Comparison of ENCODE assay signal across 18 cellular contexts in genomic region chr9:86600977-86601376, GRCh38.
A peak's percentile ranks its signal among the peaks of the same experiment; 100 is the strongest.
DNase-seq lines count a peak whose midpoint lies in the region; ATAC-seq and TF ChIP-seq lines count a peak whose summit lies in the region.
"Had no signal": no experiment of that assay in that cellular context is flagged by ENCODE, and none has a peak within 500 bp of the region (broad histone marks: within the 10 kb centered on the region; RNA-seq: fewer than 3 reads in every experiment).

No MANE protein-coding gene starts in this region.

- peak overlapping the region; percentile 72 for H4K5ac ChIP-seq in IMR-90 (ENCODE audit: low read depth, low read length)

- H3K27ac Mint-ChIP-seq in neural progenitor cell (peak overlapping the region; percentile 4), type B pancreatic cell (peak overlapping the region; percentile 33), natural killer cell (no peak overlapping the region)
- no peak overlapping the region for H3K27ac Mint-ChIP-seq in activated naive CD4-positive, alpha-beta T cell treated with anti-CD3 and anti-CD28 coated beads for 36 hours
- H3K27ac Mint-ChIP-seq: HFFc6 had no signal

- H3K79me2 ChIP-seq in neural progenitor cell (ENCODE audit: low read depth), result no peaks in the 10 kb centered on the region

- no peak overlapping the region for H2BK12ac ChIP-seq in mesenchymal stem cell (ENCODE audit: low read length in 2 of 2)

- H2AK9ac ChIP-seq in IMR-90 (replicated peaks; ENCODE audit: low read depth, low read length, poor library complexity), result no peak overlapping the region

- H3K4me1 ChIP-seq in IMR-90 (ENCODE audit: control insufficient read depth, insufficient read depth, low read length), result peaks cover 16% of the 10 kb centered on the region
- H3K4me1 ChIP-seq in mesenchymal stem cell (ENCODE audit: control insufficient read depth, insufficient read depth, low read depth, low read length), result peaks cover 2% of the 10 kb centered on the region
- peaks cover 72% of the 10 kb centered on the region for H3K4me1 ChIP-seq in neural progenitor cell
- H3K4me1 ChIP-seq: BE2C had no signal

- no peak for TF ChIP-seq POLR2A in IMR-90 (IDR thresholded peaks at IDR 0.05; ENCODE audit: low read depth, low read length)

- no peak overlapping the region for H3K56ac ChIP-seq in IMR-90 (ENCODE audit: extremely low read depth, insufficient read depth, low read length)

- H4K20me1 ChIP-seq in IMR-90 (ENCODE audit: insufficient read depth, low read length) (no peaks in the 10 kb centered on the region), neural progenitor cell (ENCODE audit: low read depth) (no peaks in the 10 kb centered on the region)

- peaks cover 47% of the 10 kb centered on the region for H3F3A ChIP-seq in neural progenitor cell (ENCODE audit: low read depth)

- POLR2A ChIA-PET in IMR-90 (lab: Charles Lee; ENCODE audit: unreplicated experiment), result no interaction called here

- H2AK5ac ChIP-seq in IMR-90 (ENCODE audit: low read depth, low read length) (no peak overlapping the region), mesenchymal stem cell (ENCODE audit: low read length, severe bottlenecking) (peak overlapping the region; percentile 1)

- no CpG with 5 or more reads among the region's 3 CpGs for WGBS in IMR-90 (ENCODE audit: extremely low coverage in 2 of 2, insufficient read length in 1 of 2), 2 experiments
- WGBS in mesenchymal stem cell, result 21% methylated on average over 2 of the region's 3 CpGs

- dilution Hi-C loops in IMR-90 (cut with HindIII; ENCODE audit: low sequenced_read_pairs, unreplicated experiment), result no loop called here

- H3K4me3 ChIP-seq in IMR-90 (ENCODE audit: insufficient read depth, low read depth, low read length) (no peak overlapping the region), mesenchymal stem cell (ENCODE audit: insufficient read depth in 1 of 2, low read depth in 1 of 2, low read length in 2 of 2) (no peak overlapping the region), neural progenitor cell (no peak overlapping the region)

- DNase-seq in IMR-90 (no peak), mesenchymal stem cell (no peak), neural progenitor cell (ENCODE audit: low spot score) (no peak), type B pancreatic cell (ENCODE audit: extremely low spot score, unreplicated experiment) (no peak), natural killer cell (no peak), Ammon's horn (ENCODE audit: low spot score) (no peak)
- DNase-seq in activated naive CD4-positive, alpha-beta T cell treated with anti-CD3 and anti-CD28 coated beads for 36 hours, result no peak
- DNase-seq: BE2C, H7, HFFc6, KBM-7, MM.1S, NCI-H1048, NCI-H1417 treated with DMSO at 0.1 percent for 48 hours, NCI-H187, NCI-H446, NCI-H526 had no signal

- H3K9ac ChIP-seq in IMR-90 (ENCODE audit: low read depth, low read length), result no peak overlapping the region
- H3K9ac ChIP-seq in mesenchymal stem cell (ENCODE audit: low read length), result no peak overlapping the region
- H3K9ac ChIP-seq in neural progenitor cell, result no peak overlapping the region

- peaks cover 44% of the 10 kb centered on the region for H3K4me1 Mint-ChIP-seq in neural progenitor cell
- peaks cover 47% of the 10 kb centered on the region for H3K4me1 Mint-ChIP-seq in type B pancreatic cell (ENCODE audit: unreplicated experiment)
- no peaks in the 10 kb centered on the region for H3K4me1 Mint-ChIP-seq in natural killer cell
- no peaks in the 10 kb centered on the region for H3K4me1 Mint-ChIP-seq in activated naive CD4-positive, alpha-beta T cell treated with anti-CD3 and anti-CD28 coated beads for 36 hours (ENCODE audit: low read depth)

- H2AFZ ChIP-seq in IMR-90 (replicated peaks; ENCODE audit: low read length, poor library complexity) (no peak overlapping the region), mesenchymal stem cell (ENCODE audit: low read depth, low read length) (no peak overlapping the region), neural progenitor cell (replicated peaks) (peak overlapping the region; percentile 1)

- H3K27me3 ChIP-seq in IMR-90 (ENCODE audit: control insufficient read depth, insufficient read depth, low read length), result no peaks in the 10 kb centered on the region
- H3K27me3 ChIP-seq in mesenchymal stem cell (ENCODE audit: control insufficient read depth in 1 of 2, insufficient read depth in 1 of 2, low read length in 2 of 2), result peaks cover 0 to 5% of the 10 kb centered on the region in 2 experiments
- H3K27me3 ChIP-seq in neural progenitor cell, result no peaks in the 10 kb centered on the region
- H3K27me3 ChIP-seq: BE2C had no signal

- no peak overlapping the region for H4K91ac ChIP-seq in IMR-90 (ENCODE audit: insufficient read depth, low read depth, low read length)
- no peak overlapping the region for H4K91ac ChIP-seq in mesenchymal stem cell (ENCODE audit: low read length)

- BruUV-seq in IMR-90 (replicated peaks; lab: Mats Ljungman, UMichigan), result no TSS peak

- H3K9me3 Mint-ChIP-seq in neural progenitor cell (peaks cover 10% of the 10 kb centered on the region), type B pancreatic cell (no peaks in the 10 kb centered on the region), natural killer cell (no peaks in the 10 kb centered on the region)
- no peaks in the 10 kb centered on the region for H3K9me3 Mint-ChIP-seq in activated naive CD4-positive, alpha-beta T cell treated with anti-CD3 and anti-CD28 coated beads for 36 hours
- H3K9me3 Mint-ChIP-seq: HFFc6 had no signal

- peak overlapping the region; percentile 68; the same call in 1 of the 2 replicates for H3K18ac ChIP-seq in IMR-90 (ENCODE audit: low read depth, low read length)
- H3K18ac ChIP-seq in mesenchymal stem cell (ENCODE audit: low read depth in 1 of 2, low read length in 2 of 2), result no peak overlapping the region

- intact Hi-C loops in IMR-90 (cut with micrococcal nuclease) (loop anchor here (5.0 kb wide), 1 partner anchor 89 kb away; no protein-coding TSS in a partner anchor), natural killer cell (cut with micrococcal nuclease) (no loop called here)
- intact Hi-C loops in activated naive CD4-positive, alpha-beta T cell treated with anti-CD3 and anti-CD28 coated beads for 36 hours (cut with micrococcal nuclease), result no loop called here

- CTCF ChIA-PET in IMR-90 (lab: Yijun Ruan, JAX), result interaction anchor here (1.2 kb wide), 1 partner anchor 345 kb away, joined by 3 read pairs; no protein-coding TSS in a partner anchor
- CTCF ChIA-PET in activated naive CD4-positive, alpha-beta T cell treated with anti-CD3 and anti-CD28 coated beads for 36 hours (lab: Charles Lee), result no interaction called here

- H3K27me3 Mint-ChIP-seq in neural progenitor cell (ENCODE audit: insufficient read depth, low read depth) (no peaks in the 10 kb centered on the region), type B pancreatic cell (no peaks in the 10 kb centered on the region), natural killer cell (ENCODE audit: low read depth in 2 of 2) (peaks cover 16 to 53% of the 10 kb centered on the region in 2 donors)
- H3K27me3 Mint-ChIP-seq in activated naive CD4-positive, alpha-beta T cell treated with anti-CD3 and anti-CD28 coated beads for 36 hours (ENCODE audit: low read depth), result peaks cover 19% of the 10 kb centered on the region

- no peak for TF ChIP-seq CTCF in IMR-90 (conservative IDR thresholded peaks at IDR 0.05; ENCODE audit: low read depth, low read length)
- no peak for TF ChIP-seq CTCF in neural progenitor cell (IDR thresholded peaks at IDR 0.05)
- TF ChIP-seq CTCF in type B pancreatic cell (conservative IDR thresholded peaks at IDR 0.05), result no peak
- no peak for TF ChIP-seq CTCF in natural killer cell (IDR thresholded peaks at IDR 0.05)

- no peaks in the 10 kb centered on the region for H3K9me1 ChIP-seq in IMR-90 (ENCODE audit: insufficient read depth, low read length)

- H3K36me3 ChIP-seq in IMR-90 (ENCODE audit: control insufficient read depth, insufficient read depth, low read length), result no peaks in the 10 kb centered on the region
- no peaks in the 10 kb centered on the region for H3K36me3 ChIP-seq in mesenchymal stem cell (ENCODE audit: control insufficient read depth in 1 of 2, insufficient read depth in 2 of 2, low read depth in 1 of 2, low read length in 2 of 2)
- no peaks in the 10 kb centered on the region for H3K36me3 ChIP-seq in neural progenitor cell
- H3K36me3 ChIP-seq: BE2C had no signal

- TF ChIP-seq RAD21 in IMR-90 (IDR thresholded peaks at IDR 0.05; ENCODE audit: low read length), result no peak

- H3K9me3 ChIP-seq in IMR-90 (ENCODE audit: control insufficient read depth, insufficient read depth, low read length) (no peaks in the 10 kb centered on the region), mesenchymal stem cell (ENCODE audit: control insufficient read depth, low read length) (peaks cover 4% of the 10 kb centered on the region), neural progenitor cell (ENCODE audit: low read depth) (no peaks in the 10 kb centered on the region)
- H3K9me3 ChIP-seq: BE2C had no signal

- H2BK5ac ChIP-seq in IMR-90 (ENCODE audit: low read depth, low read length, poor library complexity, severe bottlenecking) (no peak overlapping the region), mesenchymal stem cell (ENCODE audit: low read depth, low read length, poor library complexity, severe bottlenecking) (no peak overlapping the region)

- H3K4me3 Mint-ChIP-seq in neural progenitor cell (no peak overlapping the region), type B pancreatic cell (peak overlapping the region; percentile 7), natural killer cell (no peak overlapping the region)
- H3K4me3 Mint-ChIP-seq in activated naive CD4-positive, alpha-beta T cell treated with anti-CD3 and anti-CD28 coated beads for 36 hours, result no peak overlapping the region
- H3K4me3 Mint-ChIP-seq: HFFc6 had no signal

- in situ Hi-C loops in IMR-90 (cut with MboI; ENCODE audit: low sequenced_read_pairs), result no loop called here

- H2BK20ac ChIP-seq in IMR-90 (ENCODE audit: low read depth, low read length), result peak overlapping the region; percentile 54; the same call in 1 of the 2 replicates

- H2BK120ac ChIP-seq in IMR-90 (ENCODE audit: low read depth, low read length) (no peak overlapping the region; the same call in 1 of the 2 replicates), mesenchymal stem cell (ENCODE audit: low read depth, low read length) (no peak overlapping the region)

- H3K79me1 ChIP-seq in IMR-90 (ENCODE audit: low read depth in 1 of 2, low read length in 2 of 2) (no peaks in the 10 kb centered on the region), mesenchymal stem cell (replicated peaks; ENCODE audit: low read length, poor library complexity, severe bottlenecking) (no peaks in the 10 kb centered on the region)

- H3K27ac ChIP-seq in IMR-90 (ENCODE audit: insufficient read depth, low read length) (no peak overlapping the region), mesenchymal stem cell (ENCODE audit: low read length, poor library complexity, severe bottlenecking) (no peak overlapping the region), neural progenitor cell (peak overlapping the region; percentile 11)

- H3K4ac ChIP-seq in IMR-90 (ENCODE audit: low read depth, low read length) (0 out of 2 replicates have a peak overlapping the region, but pooled peaks have one; percentile 15), mesenchymal stem cell (ENCODE audit: low read depth in 1 of 2, low read length in 2 of 2) (no peak overlapping the region)

- H3K4me2 ChIP-seq in IMR-90 (ENCODE audit: low read depth, low read length) (no peak overlapping the region), mesenchymal stem cell (ENCODE audit: low read length, poor library complexity, severe bottlenecking) (no peak overlapping the region), neural progenitor cell (peak overlapping the region; percentile 72)

- H2BK15ac ChIP-seq in IMR-90 (ENCODE audit: low read depth, low read length) (no peak overlapping the region), mesenchymal stem cell (ENCODE audit: low read depth, poor library complexity, severe bottlenecking) (no peak overlapping the region)

- ATAC-seq in IMR-90 (ENCODE audit: low read depth) (no peak), natural killer cell (no peak)
- ATAC-seq: PC-3 had no signal

- H3K36me3 Mint-ChIP-seq in neural progenitor cell (no peaks in the 10 kb centered on the region), type B pancreatic cell (no peaks in the 10 kb centered on the region), natural killer cell (no peaks in the 10 kb centered on the region)
- H3K36me3 Mint-ChIP-seq in activated naive CD4-positive, alpha-beta T cell treated with anti-CD3 and anti-CD28 coated beads for 36 hours (ENCODE audit: low read depth), result no peaks in the 10 kb centered on the region

- H3K14ac ChIP-seq in IMR-90 (replicated peaks; ENCODE audit: low read depth, low read length) (0 out of 2 replicates have a peak overlapping the region, but pooled peaks have one; percentile 11), mesenchymal stem cell (ENCODE audit: low read length in 2 of 2) (no peak overlapping the region)

- no peak overlapping the region for H3K23ac ChIP-seq in IMR-90 (ENCODE audit: low read depth, low read length)
- H3K23ac ChIP-seq in mesenchymal stem cell (ENCODE audit: low read length in 2 of 2), result no peak overlapping the region

- H4K8ac ChIP-seq in IMR-90 (ENCODE audit: low read depth in 2 of 2, low read length in 2 of 2) (no peak overlapping the region), mesenchymal stem cell (ENCODE audit: low read length) (no peak overlapping the region)

Comparison
In these comparisons a context has a peak if more than half of its experiments do, and no peak if none do; other contexts are left out.
1. H3K27ac Mint-ChIP-seq: peak in neural progenitor cell (single experiment) and type B pancreatic cell (single experiment); none in natural killer cell (0 of 2) and activated naive CD4-positive, alpha-beta T cell treated with anti-CD3 and anti-CD28 coated beads for 36 hours (single experiment).